In genomic region chr6:122869437-122870024, GRCh38 we compare ENCODE assay signal across 8 cellular contexts.
DNase-seq lines count a peak whose midpoint lies in the region; ATAC-seq, FAIRE-seq and TF ChIP-seq lines count a peak whose summit lies in the region.

No MANE protein-coding gene starts in this region.

- H3K9ac ChIP-seq in kidney (ENCODE audit: low read length in 2 of 2) = no peak overlapping the region

- H3K4me1 ChIP-seq in body of pancreas (no peaks in the 10 kb centered on the region), kidney (ENCODE audit: control insufficient read depth in 1 of 2, insufficient read depth in 1 of 2, low read depth in 1 of 2, low read length in 2 of 2) (no peaks in the 10 kb centered on the region)
- H3K4me1 ChIP-seq in CD8-positive, alpha-beta memory T cell (ENCODE audit: insufficient read depth, low read length) = no peaks in the 10 kb centered on the region

- H3K27me3 Mint-ChIP-seq in CD8-positive, alpha-beta memory T cell = peaks cover 0 to 2% of the 10 kb centered on the region in 2 donors

- TF ChIP-seq CTCF in body of pancreas (IDR thresholded peaks at IDR 0.05) (peak; percentile 33 to 76 (median 72)), kidney (IDR thresholded peaks at IDR 0.05; ENCODE audit: borderline replicate concordance, extremely low read depth, insufficient read depth) (peak; percentile 28)

- H3K36me3 Mint-ChIP-seq in CD8-positive, alpha-beta memory T cell = no peaks in the 10 kb centered on the region

- TF ChIP-seq POLR2A in body of pancreas (IDR thresholded peaks at IDR 0.05) (no peak), H54 (IDR thresholded peaks at IDR 0.05; ENCODE audit: low read depth, low read length) (no peak)

- peak; percentile 79 for DNase-seq in DMS53 (lab: John Stamatoyannopoulos, UW)
- DNase-seq in NCI-H446 treated with DMSO at 0.1 percent for 48 hours (lab: John Stamatoyannopoulos, UW) = peak; percentile 30
- DNase-seq in body of pancreas = peak; percentile 32 to 59 (median 40)
- DNase-seq in kidney = no peak
- no peak for DNase-seq in H54 (ENCODE audit: insufficient read length, low spot score)
- no peak for DNase-seq in CD8-positive, alpha-beta memory T cell

- no peaks in the 10 kb centered on the region for H3K36me3 ChIP-seq in body of pancreas (replicated peaks in 1 of 2; ENCODE audit: insufficient read depth in 1 of 2, low read depth in 2 of 2)
- no peaks in the 10 kb centered on the region for H3K36me3 ChIP-seq in kidney (ENCODE audit: control insufficient read depth in 1 of 2, insufficient read depth in 2 of 2, low read length in 2 of 2)
- H3K36me3 ChIP-seq in CD8-positive, alpha-beta memory T cell (ENCODE audit: insufficient read depth, low read length) = no peaks in the 10 kb centered on the region

- no peak overlapping the region for H3K27ac ChIP-seq in body of pancreas
- H3K27ac ChIP-seq in kidney (ENCODE audit: low read depth in 2 of 2, low read length in 2 of 2) = no peak overlapping the region
- H3K27ac ChIP-seq in CD8-positive, alpha-beta memory T cell (ENCODE audit: low read depth, low read length) = no peak overlapping the region

- H3K4me3 ChIP-seq in body of pancreas (no peak overlapping the region), kidney (ENCODE audit: low read length in 2 of 2) (no peak overlapping the region)
- no peak overlapping the region for H3K4me3 ChIP-seq in CD8-positive, alpha-beta memory T cell (ENCODE audit: low read length)

- no peaks in the 10 kb centered on the region for H3K27me3 ChIP-seq in body of pancreas
- no peaks in the 10 kb centered on the region for H3K27me3 ChIP-seq in CD8-positive, alpha-beta memory T cell (ENCODE audit: insufficient read depth, low read length, poor library complexity, severe bottlenecking)

- CTCF ChIA-PET in CD8-positive, alpha-beta memory T cell (lab: Charles Lee) = no interaction called here

- no peaks in the 10 kb centered on the region for H3K9me3 Mint-ChIP-seq in CD8-positive, alpha-beta memory T cell

- no peak overlapping the region for H3K27ac Mint-ChIP-seq in CD8-positive, alpha-beta memory T cell

- H3K9me3 ChIP-seq in body of pancreas (no peaks in the 10 kb centered on the region), kidney (ENCODE audit: control insufficient read depth in 1 of 2, low read length in 2 of 2) (no peaks in the 10 kb centered on the region)
- H3K9me3 ChIP-seq in CD8-positive, alpha-beta memory T cell (ENCODE audit: low read length) = no peaks in the 10 kb centered on the region

- ATAC-seq in GM19395 (IDR thresholded peaks at IDR 0.05; ENCODE audit: unreplicated experiment) = peak; percentile 77
- ATAC-seq in HG03469 (IDR thresholded peaks at IDR 0.05; ENCODE audit: unreplicated experiment) = peak; percentile 89
- peak; percentile 93 for ATAC-seq in body of pancreas

- POLR2A ChIA-PET in CD8-positive, alpha-beta memory T cell (lab: Charles Lee) = no interaction called here

- intact Hi-C loops in body of pancreas (cut with DNase I) (loop anchor here (10.0 kb wide), 1 partner anchor 445 kb away; no protein-coding TSS in a partner anchor), kidney (cut with DNase I) (no loop called here)

- H3K4me3 Mint-ChIP-seq in CD8-positive, alpha-beta memory T cell = no peak overlapping the region

- FAIRE-seq in kidney (lab: Jason Lieb, UNC) = no peak
- FAIRE-seq in H54 (lab: Jason Lieb, UNC) = no peak

- no peaks in the 10 kb centered on the region for H3K4me1 Mint-ChIP-seq in CD8-positive, alpha-beta memory T cell

Comparison
In these comparisons a context has a peak if more than half of its experiments do, and no peak if none do; other contexts are left out.
1. DNase-seq: peak in DMS53 (single experiment), NCI-H446 treated with DMSO at 0.1 percent for 48 hours (single experiment) and body of pancreas (4 of 4); none in kidney (single experiment), H54 (single experiment) and CD8-positive, alpha-beta memory T cell (0 of 5).
2. Peak in every context shown above with its lines, with median percentiles within 50 percentile points of each other: ATAC-seq.